8 cellular contexts compared by ENCODE assay signal in genomic region chr2:213119061-213119809, GRCh38. TPM values are rescaled to one million over a fixed set of nuclear protein-coding genes. Genes with fewer than 3 reads are reported as not detected.
A peak's percentile ranks its signal among the peaks of the same experiment; 100 is the strongest.
DNase-seq lines count a peak whose midpoint lies in the region; ATAC-seq and TF ChIP-seq lines count a peak whose summit lies in the region.

No MANE protein-coding gene starts in this region.

- no peaks in the 10 kb centered on the region for H3K9me3 Mint-ChIP-seq in activated T-cell treated with anti-CD3 and anti-CD28 coated beads, Interleukin-2, amount 50 U/mL, for 4 hours
- no peaks in the 10 kb centered on the region for H3K9me3 Mint-ChIP-seq in T-helper 1 cell treated with Interleukin-12 subunit alpha and Interleukin-12 subunit beta and Interleukin-4 antibody, amounts not matched to agents 30 μg/mL and 1 μg/mL, for 36 hours

- H3K27me3 Mint-ChIP-seq in activated T-cell treated with anti-CD3 and anti-CD28 coated beads, Interleukin-2, amount 50 U/mL, for 4 hours (ENCODE audit: low read depth): no peaks in the 10 kb centered on the region
- no peaks in the 10 kb centered on the region for H3K27me3 Mint-ChIP-seq in T-helper 1 cell treated with Interleukin-12 subunit alpha and Interleukin-12 subunit beta and Interleukin-4 antibody, amounts not matched to agents 30 μg/mL and 1 μg/mL, for 36 hours (ENCODE audit: low read depth)

- H3K27me3 ChIP-seq in foreskin keratinocyte (no peaks in the 10 kb centered on the region), BE2C (peaks cover 2% of the 10 kb centered on the region; the same call in 1 of the 2 replicates), tibial artery (no peaks in the 10 kb centered on the region)

- DNase-seq in activated T-cell treated with anti-CD3 and anti-CD28 coated beads, Interleukin-2, amount 50 U/mL, for 4 hours: peak; percentile 8
- no peak for DNase-seq in activated T-cell treated with anti-CD3 and anti-CD28 coated beads, Interleukin-2, amount 50 U/mL, for 1 hour
- DNase-seq in foreskin keratinocyte (peak; percentile 80 to 86), BE2C (no peak), tibial artery (no peak), DMS153 (lab: John Stamatoyannopoulos, UW) (no peak)

- H3K36me3 Mint-ChIP-seq in activated T-cell treated with anti-CD3 and anti-CD28 coated beads, Interleukin-2, amount 50 U/mL, for 4 hours (ENCODE audit: insufficient read depth): no peaks in the 10 kb centered on the region
- H3K36me3 Mint-ChIP-seq in T-helper 1 cell treated with Interleukin-12 subunit alpha and Interleukin-12 subunit beta and Interleukin-4 antibody, amounts not matched to agents 30 μg/mL and 1 μg/mL, for 36 hours (ENCODE audit: low read depth): no peaks in the 10 kb centered on the region

- peaks cover 30% of the 10 kb centered on the region for H3K4me1 ChIP-seq in foreskin keratinocyte
- H3K4me1 ChIP-seq in BE2C: no peaks in the 10 kb centered on the region
- H3K4me1 ChIP-seq in tibial artery: peaks cover 0 to 10% (median 4%) of the 10 kb centered on the region in 4 donors

- TF ChIP-seq CTCF in foreskin keratinocyte (conservative IDR thresholded peaks at IDR 0.05) (no peak), BE2C (IDR thresholded peaks at IDR 0.05; ENCODE audit: low read depth, low read length) (no peak), tibial artery (IDR thresholded peaks at IDR 0.05) (no peak)

- H3K4me3 ChIP-seq in BE2C (ENCODE audit: low read depth, low read length) (no peak overlapping the region), tibial artery (no peak overlapping the region)

- H3K36me3 ChIP-seq in BE2C: no peaks in the 10 kb centered on the region
- H3K36me3 ChIP-seq in tibial artery: no peaks in the 10 kb centered on the region

- intact Hi-C loops in tibial artery (cut with DNase I; ENCODE audit: low total_unique reads): no loop called here

- H3K9me3 ChIP-seq in BE2C: no peaks in the 10 kb centered on the region; the same call in 1 of the 2 replicates
- H3K9me3 ChIP-seq in tibial artery: no peaks in the 10 kb centered on the region

- peak overlapping the region; percentile 78 for H3K27ac Mint-ChIP-seq in T-helper 1 cell treated with Interleukin-12 subunit alpha and Interleukin-12 subunit beta and Interleukin-4 antibody, amounts not matched to agents 30 μg/mL and 1 μg/mL, for 36 hours

- H3K4me3 Mint-ChIP-seq in activated T-cell treated with anti-CD3 and anti-CD28 coated beads, Interleukin-2, amount 50 U/mL, for 4 hours: peak overlapping the region; percentile 9
- no peak overlapping the region for H3K4me3 Mint-ChIP-seq in T-helper 1 cell treated with Interleukin-12 subunit alpha and Interleukin-12 subunit beta and Interleukin-4 antibody, amounts not matched to agents 30 μg/mL and 1 μg/mL, for 36 hours

- H3K27ac ChIP-seq in foreskin keratinocyte (peak overlapping the region; percentile 75), tibial artery (no peak overlapping the region)

- ATAC-seq in activated T-cell treated with anti-CD3 and anti-CD28 coated beads, Interleukin-2, amount 50 U/mL, for 4 hours: peak; percentile 83 to 85
- ATAC-seq in HG02943 (IDR thresholded peaks at IDR 0.05; ENCODE audit: low read depth, unreplicated experiment): peak; percentile 69
- peak; percentile 98 for ATAC-seq in foreskin keratinocyte

- peaks cover 39% of the 10 kb centered on the region for H3K4me1 Mint-ChIP-seq in activated T-cell treated with anti-CD3 and anti-CD28 coated beads, Interleukin-2, amount 50 U/mL, for 4 hours (ENCODE audit: low read depth)
- peaks cover 11% of the 10 kb centered on the region for H3K4me1 Mint-ChIP-seq in T-helper 1 cell treated with Interleukin-12 subunit alpha and Interleukin-12 subunit beta and Interleukin-4 antibody, amounts not matched to agents 30 μg/mL and 1 μg/mL, for 36 hours (ENCODE audit: low read depth)

RNA-seq across cellular contexts. Expression of gene IKZF2, which starts 32.2 kb away (rescaled TPM):
- total RNA-seq in activated T-cell treated with anti-CD3 and anti-CD28 coated beads, Interleukin-2, amount 50 U/mL, for 4 hours: 10 to 100 TPM in 2 of 3 donors, 1 to 10 TPM in 1; 8.0 to 11.2 (median 10.5) TPM
- total RNA-seq in foreskin keratinocyte: 8.1 and 11.4 TPM in 2 replicates
- 0.61 and 0.68 TPM in 2 replicates for polyA plus RNA-seq in foreskin keratinocyte
- polyA plus RNA-seq in BE2C (2012; ENCODE audit: insufficient read depth, insufficient read length, low read depth): 1.2 TPM

Comparison
In these comparisons a context has a peak if more than half of its experiments do, and no peak if none do; other contexts are left out.
1. DNase-seq: peak in activated T-cell treated with anti-CD3 and anti-CD28 coated beads, Interleukin-2, amount 50 U/mL, for 4 hours (single experiment) and foreskin keratinocyte (2 of 2); none in activated T-cell treated with anti-CD3 and anti-CD28 coated beads, Interleukin-2, amount 50 U/mL, for 1 hour (single experiment), BE2C (single experiment), tibial artery (0 of 2) and DMS153 (single experiment).
2. Peak in every context shown above with its lines, with median percentiles within 50 percentile points of each other: ATAC-seq.